In genomic region chr19:23273594-23274412, GRCh38 we compare ENCODE assay signal across 8 cellular contexts. TPM values are rescaled to one million over a fixed set of nuclear protein-coding genes. Genes with fewer than 3 reads are reported as not detected.
DNase-seq lines count a peak whose midpoint lies in the region; ATAC-seq and TF ChIP-seq lines count a peak whose summit lies in the region.

No MANE protein-coding gene starts in this region.

- H3K4me3 Mint-ChIP-seq in progenitor cell of endocrine pancreas (ENCODE audit: low read depth) = peak overlapping the region; percentile 98

- H3K4me1 Mint-ChIP-seq in progenitor cell of endocrine pancreas (ENCODE audit: low read depth) = peaks cover 49% of the 10 kb centered on the region

- H3K27ac Mint-ChIP-seq in progenitor cell of endocrine pancreas = peak overlapping the region; percentile 100

- H3K4me3 ChIP-seq in GM06990 (replicated peaks; ENCODE audit: low read depth, low read length) = peak overlapping the region; percentile 97
- H3K4me3 ChIP-seq in left ventricle myocardium inferior = peak overlapping the region; percentile 87
- peak overlapping the region; percentile 69 for H3K4me3 ChIP-seq in urinary bladder (ENCODE audit: low read depth, low read length)

- WGBS in urinary bladder = under 1% methylated on average over 50 of the region's 50 CpGs

- H3K4me1 ChIP-seq in left ventricle myocardium inferior (peaks cover 25% of the 10 kb centered on the region), urinary bladder (ENCODE audit: insufficient read depth) (no peaks in the 10 kb centered on the region)

- no peaks in the 10 kb centered on the region for H3K9me3 Mint-ChIP-seq in progenitor cell of endocrine pancreas (ENCODE audit: low read depth)

- no peaks in the 10 kb centered on the region for H3K27me3 ChIP-seq in GM06990 (replicated peaks; ENCODE audit: control insufficient read depth, insufficient read depth, low read length)
- H3K27me3 ChIP-seq in left ventricle myocardium inferior (ENCODE audit: low read depth) = no peaks in the 10 kb centered on the region

- TF ChIP-seq CTCF in GM06990 (IDR thresholded peaks at IDR 0.05; ENCODE audit: insufficient read depth, low read length, poor library complexity, severe bottlenecking) = no peak
- TF ChIP-seq CTCF in left ventricle myocardium inferior (IDR thresholded peaks at IDR 0.05; ENCODE audit: borderline replicate concordance) = no peak
- no peak for TF ChIP-seq CTCF in progenitor cell of endocrine pancreas (IDR thresholded peaks at IDR 0.05; ENCODE audit: unreplicated experiment)

- no peaks in the 10 kb centered on the region for H3K27me3 Mint-ChIP-seq in progenitor cell of endocrine pancreas

- no peaks in the 10 kb centered on the region for H3K9me3 ChIP-seq in left ventricle myocardium inferior (replicated peaks)

- peak; percentile 91 for DNase-seq in GM06990 (ENCODE audit: extremely low read depth, insufficient read length)
- peak; percentile 95 for DNase-seq in NCI-H128 (lab: John Stamatoyannopoulos, UW; ENCODE audit: unreplicated experiment)
- peak; percentile 88 for DNase-seq in T follicular helper cell (ENCODE audit: low read depth)
- DNase-seq in amniotic stem cell (lab: John Stamatoyannopoulos, UW) = peak; percentile 78
- DNase-seq in left ventricle myocardium inferior = peak; percentile 92
- peak; percentile 85 for DNase-seq in progenitor cell of endocrine pancreas (ENCODE audit: low spot score, unreplicated experiment)

- H3K27ac ChIP-seq in left ventricle myocardium inferior (replicated peaks) (peak overlapping the region; percentile 79), urinary bladder (ENCODE audit: low read depth) (peak overlapping the region; percentile 73)

- intact Hi-C loops in left ventricle myocardium inferior (cut with micrococcal nuclease) = no loop called here

- H3K36me3 Mint-ChIP-seq in progenitor cell of endocrine pancreas (ENCODE audit: insufficient read depth) = peaks cover 12% of the 10 kb centered on the region

- H3K36me3 ChIP-seq in GM06990 (ENCODE audit: control insufficient read depth, insufficient read depth, low read length) (peaks cover 1% of the 10 kb centered on the region; the same call in 1 of the 2 replicates), left ventricle myocardium inferior (peaks cover 18% of the 10 kb centered on the region), urinary bladder (ENCODE audit: insufficient read depth) (no peaks in the 10 kb centered on the region)

- ATAC-seq in HG02588 (IDR thresholded peaks at IDR 0.05; ENCODE audit: unreplicated experiment) = peak; percentile 97

RNA-seq across cellular contexts. Expression of gene ZNF724, which starts 23.6 kb away (rescaled TPM):
- total RNA-seq in left ventricle myocardium inferior (1.9 TPM), progenitor cell of endocrine pancreas (21.7 and 22.1 TPM in 2 replicates), urinary bladder (12.1 TPM)
- polyA plus RNA-seq in urinary bladder = 0.51 TPM

Comparison
In these comparisons a context has a peak if more than half of its experiments do, and no peak if none do; other contexts are left out.
1. Peak in every context shown above with its lines: DNase-seq, ATAC-seq, H3K4me3 ChIP-seq and H3K27ac ChIP-seq.